In genomic region chr7:40658731-40659130, GRCh38 we compare ENCODE assay signal across 24 cellular contexts.
DNase-seq lines count a peak whose midpoint lies in the region; ATAC-seq, FAIRE-seq and TF ChIP-seq lines count a peak whose summit lies in the region.
"Had no signal": no experiment of that assay in that cellular context is flagged by ENCODE, and none has a peak within 500 bp of the region (broad histone marks: within the 10 kb centered on the region; RNA-seq: fewer than 3 reads in every experiment).

No MANE protein-coding gene starts in this region.

- no peak overlapping the region for H2AFZ ChIP-seq in SK-N-SH (ENCODE audit: low read depth)
- H2AFZ ChIP-seq: GM23338 had no signal

- no peak for DNase-seq in SK-N-SH
- peak; percentile 3 for DNase-seq in amniotic epithelial cell (ENCODE audit: low read depth)
- DNase-seq in foreskin melanocyte: peak; percentile 73
- peak; percentile 9 for DNase-seq in thoracic aorta (ENCODE audit: low spot score)
- DNase-seq in NCI-H524 treated with DMSO at 0.1 percent for 48 hours (lab: John Stamatoyannopoulos, UW): no peak
- no peak for DNase-seq in HTR-8/SVneo (ENCODE audit: insufficient read length, low spot score)
- no peak for DNase-seq in SW 1271 (lab: John Stamatoyannopoulos, UW)
- DNase-seq: activated CD4-positive, alpha-beta T cell treated with anti-CD3 and anti-CD28 coated beads, Interleukin-2, amount 50 U/mL, for 48 hours; activated T-cell treated with anti-CD3 and anti-CD28 coated beads, Interleukin-2, amount 50 U/mL, for 4 hours; CD4-positive, alpha-beta T cell; cerebellar nuclear complex; glutamatergic neuron; mucosa of descending colon; NCI-H1092 treated with DMSO at 0.1 percent for 48 hours; NCI-H748 treated with DMSO at 0.1 percent for 48 hours; sigmoid colon; stimulated activated CD4-positive, alpha-beta T cell treated with anti-CD3 and anti-CD28 coated beads, Interleukin-4, amount 100 ng/mL, for 4 hours; thyroid gland had no signal

- CTCF ChIA-PET in SK-N-SH (lab: Yijun Ruan, JAX): interaction anchor here (1.0 kb wide), 1 partner anchor 22 kb away, joined by 3 read pairs; no protein-coding TSS in a partner anchor

- H3K36me3 ChIP-seq in SK-N-SH (replicated peaks in 1 of 2; ENCODE audit: control insufficient read depth in 1 of 2, insufficient read depth in 2 of 2, low read length in 1 of 2) (peaks cover 0 to 13% of the 10 kb centered on the region in 2 experiments), thoracic aorta (no peaks in the 10 kb centered on the region)
- H3K36me3 ChIP-seq: sigmoid colon, thyroid gland had no signal

- H4K20me1 ChIP-seq in SK-N-SH (ENCODE audit: insufficient read depth): no peaks in the 10 kb centered on the region

- ATAC-seq in SK-N-SH treated with all-trans-retinoic acid at 6 μM for 48 hours (no peak; the same call in 2 of the 3 replicates), thoracic aorta (ENCODE audit: insufficient number of reproducible peaks, low FRiP score, low read depth) (peak; percentile 65)
- ATAC-seq: activated T-cell treated with anti-CD3 and anti-CD28 coated beads, Interleukin-2, amount 50 U/mL, for 4 hours; GM12878; GM23338; K562; mucosa of descending colon had no signal

- H3K4me2 ChIP-seq in SK-N-SH: no peak overlapping the region
- H3K4me2 ChIP-seq: GM23338 had no signal

- peaks cover 4 to 14% of the 10 kb centered on the region in 2 experiments for H3K4me1 ChIP-seq in SK-N-SH (ENCODE audit: control insufficient read depth in 1 of 2, insufficient read depth in 2 of 2, low read depth in 1 of 2, low read length in 1 of 2)
- peaks cover 11 to 25% of the 10 kb centered on the region in 2 donors for H3K4me1 ChIP-seq in thoracic aorta (ENCODE audit: control insufficient read depth in 1 of 2, low read depth in 2 of 2)
- H3K4me1 ChIP-seq: sigmoid colon, thyroid gland had no signal

- H3K9me2 ChIP-seq in SK-N-SH: no peaks in the 10 kb centered on the region

- WGBS in SK-N-SH (ENCODE audit: low lambda C conversion rate): 79% methylated on average over 2 of the region's 2 CpGs

- no peaks in the 10 kb centered on the region for H3K27me3 ChIP-seq in SK-N-SH (ENCODE audit: insufficient read depth)
- H3K27me3 ChIP-seq in thoracic aorta (replicated peaks; ENCODE audit: insufficient read depth): no peaks in the 10 kb centered on the region
- H3K27me3 ChIP-seq: sigmoid colon, thyroid gland had no signal

- H3K4me3 ChIP-seq in SK-N-SH (ENCODE audit: low read depth in 2 of 2, low read length in 1 of 2) (no peak overlapping the region), thoracic aorta (peak overlapping the region; percentile 19)
- H3K4me3 ChIP-seq: GM12878, GM23338, K562, mucosa of descending colon, sigmoid colon, thyroid gland had no signal

- no peak for FAIRE-seq in HTR-8/SVneo (lab: Jason Lieb, UNC)
- FAIRE-seq: GM12878, K562, keratinocyte had no signal

- TF ChIP-seq CTCF in SK-N-SH (IDR thresholded peaks at IDR 0.05) (no peak), thoracic aorta (IDR thresholded peaks at IDR 0.05) (no peak)

- no peak for TF ChIP-seq EP300 in SK-N-SH (IDR thresholded peaks at IDR 0.05; ENCODE audit: borderline replicate concordance in 1 of 2, low read depth in 1 of 2, low read length in 1 of 2)

- H3K9me3 ChIP-seq in SK-N-SH (no peaks in the 10 kb centered on the region), thoracic aorta (no peaks in the 10 kb centered on the region)
- H3K9me3 ChIP-seq: mucosa of descending colon, sigmoid colon, thyroid gland had no signal

- TF ChIP-seq RAD21 in SK-N-SH (IDR thresholded peaks at IDR 0.05; ENCODE audit: low read length): no peak

- H3K79me2 ChIP-seq in SK-N-SH (ENCODE audit: insufficient read depth): peaks cover 55% of the 10 kb centered on the region

- peaks cover 6% of the 10 kb centered on the region for H3F3A ChIP-seq in SK-N-SH (replicated peaks; ENCODE audit: insufficient read depth)

- H3K27ac ChIP-seq in SK-N-SH (ENCODE audit: low read depth in 2 of 2, low read length in 1 of 2) (peak overlapping the region in 1 of 2 experiments; percentile 43; a peak in 2 of 4 replicates), thoracic aorta (peak overlapping the region; percentile 57 to 58)
- H3K27ac ChIP-seq: 22Rv1, sigmoid colon, thyroid gland had no signal

- POLR2A ChIA-PET in SK-N-SH (lab: Yijun Ruan, JAX): no interaction called here

- no peak overlapping the region; the same call in 1 of the 2 replicates for H3K9ac ChIP-seq in SK-N-SH

TF ChIP-seq in SK-N-SH, 30 proteins besides CTCF, POLR2A, EP300 and RAD21:
- TF ChIP-seq CHD2 (IDR thresholded peaks at IDR 0.05; ENCODE audit: low read length, partially characterized antibody): no peak
- 0 out of 2 replicates have a peak, but pooled peaks have one; percentile 22 for TF ChIP-seq MAX (IDR thresholded peaks at IDR 0.05; ENCODE audit: low read depth)

TF ChIP-seq in SK-N-SH treated with all-trans-retinoic acid at 6 μM for 48 hours, 23 proteins besides CTCF, POLR2A, EP300 and RAD21:
- no peak for TF ChIP-seq RARB (CRISPR knock-in tag; IDR thresholded peaks at IDR 0.05)
- TF ChIP-seq ZNF8 (CRISPR knock-in tag; IDR thresholded peaks at IDR 0.05): no peak
- TF ChIP-seq TSHZ2 (CRISPR knock-in tag; IDR thresholded peaks at IDR 0.05): no peak

Comparison
In these comparisons a context has a peak if more than half of its experiments do, and no peak if none do; other contexts are left out.
1. DNase-seq: peak in amniotic epithelial cell (single experiment), foreskin melanocyte (single experiment) and thoracic aorta (single experiment); none in SK-N-SH (single experiment), NCI-H524 treated with DMSO at 0.1 percent for 48 hours (single experiment), HTR-8/SVneo (single experiment) and SW 1271 (0 of 2).